In genomic region chr6:168860987-168861386, GRCh38 we compare ENCODE assay signal across 25 cellular contexts.
"Had no signal": no experiment of that assay in that cellular context is flagged by ENCODE, and none has a peak within 500 bp of the region (broad histone marks: within the 10 kb centered on the region; RNA-seq: fewer than 3 reads in every experiment).

No MANE protein-coding gene starts in this region.

- H3K9me3 ChIP-seq: esophagus squamous epithelium, gastrocnemius medialis, heart right ventricle, left lung, lower lobe of right lung, mucosa of descending colon had no signal

- FAIRE-seq: colon, endometrium, islet of Langerhans, keratinocyte had no signal

- ATAC-seq: esophagus mucosa, gastrocnemius medialis, heart right ventricle, left cardiac atrium, left lung, left ventricle myocardium superior, mucosa of descending colon had no signal

- H3K36me3 ChIP-seq: esophagus squamous epithelium, gastrocnemius medialis, heart right ventricle, left lung, lower lobe of right lung had no signal

- DNase-seq: dermis blood vessel endothelial cell; dorsolateral prefrontal cortex; effector CD4-positive, alpha-beta T cell; effector memory CD4-positive, alpha-beta T cell; erythroblast; esophagus squamous epithelium; foreskin fibroblast; foreskin melanocyte; gastrocnemius medialis; glutamatergic neuron; heart right ventricle; hippocampal formation; left cardiac atrium; left lung; left ventricle myocardium superior; lower lobe of right lung; mesenchymal stem cell; mucosa of descending colon had no signal

- H3K27me3 ChIP-seq: esophagus squamous epithelium, gastrocnemius medialis had no signal

- H3K4me1 ChIP-seq: esophagus squamous epithelium, heart right ventricle, left lung, lower lobe of right lung had no signal

- H3K4me3 ChIP-seq: coronary artery, dorsolateral prefrontal cortex, esophagus squamous epithelium, gastrocnemius medialis, heart right ventricle, left lung, lower lobe of right lung, mucosa of descending colon had no signal

- H3K27ac ChIP-seq: coronary artery, epithelial cell of prostate, esophagus squamous epithelium, gastrocnemius medialis, heart right ventricle, left lung, lower lobe of right lung had no signal
